ENCODE assay signal across 33 cellular contexts in the genomic region with DNA sequence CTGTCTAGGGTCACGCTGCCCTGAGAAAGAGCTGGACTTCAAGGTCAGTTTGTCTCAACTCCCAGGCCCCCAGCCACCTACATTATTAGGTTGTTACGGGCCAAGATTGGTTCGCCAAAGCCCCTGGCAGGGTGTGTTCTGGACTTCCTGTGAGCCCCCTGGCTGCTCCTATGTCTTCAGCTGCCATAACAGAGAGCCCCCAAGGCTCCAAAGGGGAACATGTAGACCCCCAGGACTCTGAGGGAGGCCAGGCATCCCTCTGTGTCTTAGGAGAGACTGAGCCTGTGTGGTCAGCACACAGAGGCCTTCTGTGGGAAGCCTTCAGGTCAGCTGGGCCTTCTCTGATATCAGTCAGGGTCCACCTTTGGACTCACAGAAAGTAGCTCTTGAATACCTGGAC. TPM values are rescaled to one million over a fixed set of nuclear protein-coding genes. Genes with fewer than 3 reads are reported as not detected.
"Had no signal": no experiment of that assay in that cellular context is flagged by ENCODE, and none has a peak within 500 bp of the region (broad histone marks: within the 10 kb centered on the region; RNA-seq: fewer than 3 reads in every experiment).

No MANE protein-coding gene starts in this region.

- H3K27me3 ChIP-seq: Peyer's patch had no signal

- H3K27me3 Mint-ChIP-seq: activated CD4-positive, alpha-beta T cell treated with anti-CD3 and anti-CD28 coated beads for 36 hours; activated naive CD8-positive, alpha-beta T cell treated with anti-CD3 and anti-CD28 coated beads for 36 hours had no signal

- H3K27ac Mint-ChIP-seq: activated CD4-positive, alpha-beta T cell treated with anti-CD3 and anti-CD28 coated beads for 36 hours; activated CD4-positive, alpha-beta T cell treated with anti-CD3 and anti-CD28 coated beads, Interleukin-2, amount 10 ng/mL, durations not matched to agents 7 days and 5 days; activated CD8-positive, alpha-beta T cell treated with anti-CD3 and anti-CD28 coated beads, Interleukin-2, amount 10 ng/mL, durations not matched to agents 7 days and 5 days; activated naive CD8-positive, alpha-beta T cell treated with anti-CD3 and anti-CD28 coated beads for 36 hours; WTC11 had no signal

- H3K4me1 Mint-ChIP-seq: activated CD4-positive, alpha-beta T cell treated with anti-CD3 and anti-CD28 coated beads for 36 hours; activated CD4-positive, alpha-beta T cell treated with anti-CD3 and anti-CD28 coated beads, Interleukin-2, amount 10 ng/mL, durations not matched to agents 7 days and 5 days; activated naive CD8-positive, alpha-beta T cell treated with anti-CD3 and anti-CD28 coated beads for 36 hours; central memory CD8-positive, alpha-beta T cell; WTC11 had no signal

- H3K9ac ChIP-seq: KMS-11 had no signal

- H3K4me1 ChIP-seq: Peyer's patch had no signal

- H3K36me3 Mint-ChIP-seq: WTC11 had no signal

- DNase-seq: activated CD4-positive, alpha-beta T cell treated with anti-CD3 and anti-CD28 coated beads for 36 hours; activated CD4-positive, alpha-beta T cell treated with anti-CD3 and anti-CD28 coated beads, Interleukin-2, amount 10 ng/mL, durations not matched to agents 7 days and 5 days; activated CD4-positive, alpha-beta T cell treated with anti-CD3 and anti-CD28 coated beads, Interleukin-2, amount 50 U/mL, for 48 hours; activated CD8-positive, alpha-beta memory T cell treated with anti-CD3 and anti-CD28 coated beads, Interleukin-2, amount 50 U/mL, for 48 hours; activated CD8-positive, alpha-beta T cell treated with anti-CD3 and anti-CD28 coated beads, Interleukin-2, amount 10 ng/mL, durations not matched to agents 7 days and 5 days; activated effector memory CD4-positive, alpha-beta T cell treated with anti-CD3 and anti-CD28 coated beads, Interleukin-2, amount 50 U/mL, for 16 hours; activated naive CD4-positive, alpha-beta T cell; activated naive CD4-positive, alpha-beta T cell treated with anti-CD3 and anti-CD28 coated beads, Interleukin-2, amount 50 U/mL, for 16 hours; activated naive CD8-positive, alpha-beta T cell treated with anti-CD3 and anti-CD28 coated beads for 36 hours; amniotic stem cell; aorta; brain microvascular endothelial cell; MM.1S; MV-4-11; NCI-H1092; NCI-H1436 treated with DMSO at 0.1 percent for 48 hours; NCI-H1694 treated with DMSO at 0.1 percent for 48 hours; NCI-H2029; NCI-H345; NCI-H524 treated with DMSO at 0.1 percent for 48 hours; NCI-H748 treated with DMSO at 0.1 percent for 48 hours; NK-92 treated with Interleukin-12 subunit alpha and Interleukin-12 subunit beta, amount 100 ng/mL, for 24 hours; Peyer's patch; Right ventricle myocardium superior; RPMI8226; SW 1271 had no signal

- H3K27ac ChIP-seq: brain microvascular endothelial cell, KMS-11, Peyer's patch had no signal

- H3K4me3 Mint-ChIP-seq: activated CD4-positive, alpha-beta T cell treated with anti-CD3 and anti-CD28 coated beads for 36 hours; activated CD4-positive, alpha-beta T cell treated with anti-CD3 and anti-CD28 coated beads, Interleukin-2, amount 10 ng/mL, durations not matched to agents 7 days and 5 days; activated CD8-positive, alpha-beta T cell treated with anti-CD3 and anti-CD28 coated beads, Interleukin-2, amount 10 ng/mL, durations not matched to agents 7 days and 5 days; activated naive CD8-positive, alpha-beta T cell treated with anti-CD3 and anti-CD28 coated beads for 36 hours; central memory CD8-positive, alpha-beta T cell; WTC11 had no signal

- ATAC-seq: activated CD4-positive, alpha-beta T cell treated with anti-CD3 and anti-CD28 coated beads for 36 hours; activated CD4-positive, CD25-positive, alpha-beta regulatory T cell treated with anti-CD3 and anti-CD28 coated beads, Interleukin-2, amount 50 U/mL, for 24 hours; activated CD8-positive, alpha-beta T cell treated with anti-CD3 and anti-CD28 coated beads, Interleukin-2, amount 10 ng/mL, durations not matched to agents 7 days and 5 days; WTC11 had no signal

- H3K9me3 Mint-ChIP-seq: activated CD4-positive, alpha-beta T cell treated with anti-CD3 and anti-CD28 coated beads, Interleukin-2, amount 10 ng/mL, durations not matched to agents 7 days and 5 days; central memory CD8-positive, alpha-beta T cell had no signal

- H3K4me2 ChIP-seq: KMS-11 had no signal

- H3K9me3 ChIP-seq: Peyer's patch had no signal

- H3K36me3 ChIP-seq: brain microvascular endothelial cell, Peyer's patch had no signal

- H3K4me3 ChIP-seq: Peyer's patch had no signal

RNA-seq across cellular contexts. Expression of a gene that starts 58.3 kb away (rescaled TPM):
- total RNA-seq: activated CD4-positive, alpha-beta T cell treated with anti-CD3 and anti-CD28 coated beads for 36 hours; activated CD4-positive, alpha-beta T cell treated with anti-CD3 and anti-CD28 coated beads, Interleukin-2, amount 10 ng/mL, durations not matched to agents 7 days and 5 days; activated CD8-positive, alpha-beta T cell treated with anti-CD3 and anti-CD28 coated beads, Interleukin-2, amount 10 ng/mL, durations not matched to agents 7 days and 5 days; activated naive CD8-positive, alpha-beta T cell treated with anti-CD3 and anti-CD28 coated beads for 36 hours; OCI-LY7; T-helper 1 cell treated with Interleukin-12 subunit alpha and Interleukin-12 subunit beta and Interleukin-4 antibody, amounts not matched to agents 30 ng/mL and 1 ng/mL, for 36 hours; T-helper 2 cell treated with Interferon-gamma antibody and Interleukin-4, amounts not matched to agents 100 ng/mL and 5 ng/mL, for 36 hours had no signal
